8 cellular contexts compared by ENCODE assay signal in the genomic region with DNA sequence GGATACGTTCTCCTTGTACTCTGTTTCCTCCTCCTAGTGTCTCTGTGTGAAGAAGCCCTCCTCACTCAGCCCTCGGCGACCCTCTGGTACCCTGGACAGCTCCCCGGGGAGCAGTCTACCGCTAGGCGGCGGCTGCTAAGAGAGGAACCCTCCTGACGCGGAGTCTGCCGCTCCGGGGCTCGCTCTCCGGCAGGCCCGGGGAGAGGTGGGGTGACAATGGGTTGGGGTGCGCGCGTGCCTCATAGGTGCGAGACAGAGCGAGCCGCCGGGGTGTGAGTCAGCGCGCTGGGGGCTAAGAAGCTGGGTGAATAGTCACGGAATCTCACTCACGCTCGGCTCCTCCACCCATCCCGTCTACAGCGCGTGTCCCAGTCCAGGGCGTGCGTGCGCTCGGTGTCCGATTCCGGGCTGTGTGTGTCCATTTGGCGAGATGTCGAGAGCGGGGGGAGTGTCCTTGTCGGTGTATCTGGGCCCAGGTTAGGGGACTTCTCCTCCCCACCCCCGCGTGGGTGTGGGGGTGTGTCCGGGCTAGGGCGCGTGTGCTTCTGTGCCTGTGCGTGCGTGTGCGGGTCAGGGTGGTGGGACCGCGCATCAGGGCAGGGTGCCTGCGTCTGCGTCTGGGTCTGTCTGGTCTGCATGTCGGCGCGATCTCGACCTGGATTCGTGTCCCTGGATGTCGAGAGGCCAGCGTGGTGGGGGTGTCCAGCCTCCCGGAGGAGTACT. TPM values are rescaled to one million over a fixed set of nuclear protein-coding genes. Genes with fewer than 3 reads are reported as not detected.
A peak's percentile ranks its signal among the peaks of the same experiment; 100 is the strongest.
DNase-seq lines count a peak whose midpoint lies in the region; ATAC-seq and TF ChIP-seq lines count a peak whose summit lies in the region.

No MANE protein-coding gene starts in this region.

- intact Hi-C loops in ascending aorta (cut with DNase I) = loop anchor here (1.0 to 5.0 kb wide), 2 partner anchors 129 to 134 kb away; no protein-coding TSS in a partner anchor

- H3K4me1 ChIP-seq in HUES64 (ENCODE audit: insufficient read depth, low read length) = no peaks in the 10 kb centered on the region
- H3K4me1 ChIP-seq in ascending aorta = no peaks in the 10 kb centered on the region

- no peak overlapping the region for H3K9ac ChIP-seq in HUES64 (ENCODE audit: low read depth, low read length)

- peak; percentile 62 to 74 (median 66) for TF ChIP-seq CTCF in ascending aorta (IDR thresholded peaks at IDR 0.05)

- WGBS in HUES64 = 2% methylated on average over 59 of the region's 59 CpGs

- H3K9me3 ChIP-seq in HUES64 (ENCODE audit: insufficient read depth, low read depth, low read length) (no peaks in the 10 kb centered on the region), ascending aorta (no peaks in the 10 kb centered on the region), iPS-18c (ENCODE audit: control insufficient read depth, insufficient read depth, low read length) (peaks cover 2% of the 10 kb centered on the region)

- no peak overlapping the region for H3K27ac ChIP-seq in HUES64 (ENCODE audit: low read depth, low read length)
- H3K27ac ChIP-seq in ascending aorta = peak overlapping the region; percentile 31 to 61

- H3K4me3 ChIP-seq in HUES64 (ENCODE audit: low read length) = peak overlapping the region; percentile 54
- peak overlapping the region; percentile 58 to 70 for H3K4me3 ChIP-seq in ascending aorta
- H3K4me3 ChIP-seq in iPS-18c (ENCODE audit: insufficient read depth, low read depth, low read length) = peak overlapping the region; percentile 63

- ATAC-seq in HG02798 (IDR thresholded peaks at IDR 0.05; ENCODE audit: poor library complexity, unreplicated experiment) (no peak), HG03521 (IDR thresholded peaks at IDR 0.05; ENCODE audit: unreplicated experiment) (no peak)

- H3K27me3 ChIP-seq in HUES64 (ENCODE audit: insufficient read depth, low read length) = peaks cover 52% of the 10 kb centered on the region
- no peaks in the 10 kb centered on the region for H3K27me3 ChIP-seq in ascending aorta

- peak; percentile 76 for DNase-seq in AG20443 (ENCODE audit: low spot score)
- DNase-seq in ascending aorta (ENCODE audit: low spot score in 2 of 2) = peak in 1 of 2 donors; percentile 74
- DNase-seq in stimulated activated CD4-positive, alpha-beta T cell treated with anti-CD3 and anti-CD28 coated beads, Interleukin-12 subunit alpha, Interleukin-12 subunit beta, amount 100 ng/mL, for 4 hours = peak; percentile 17
- DNase-seq in stimulated activated naive CD4-positive, alpha-beta T cell (lab: John Stamatoyannopoulos, UW) = no peak

- H3K36me3 ChIP-seq in HUES64 (ENCODE audit: insufficient read depth, low read length) (no peaks in the 10 kb centered on the region), ascending aorta (no peaks in the 10 kb centered on the region)

RNA-seq across cellular contexts. Expression of gene HS3ST2, which starts 0.6 kb away (rescaled TPM):
- polyA plus RNA-seq in HUES64 (2013, experiment 1 of 2) = 1.2 TPM
- polyA plus RNA-seq in HUES64 (2013, experiment 2 of 2) = 0.63 TPM
- 9.0 TPM for total RNA-seq in ascending aorta

Comparison
In these comparisons a context has a peak if more than half of its experiments do, and no peak if none do; other contexts are left out.
1. DNase-seq: peak in AG20443 (single experiment) and stimulated activated CD4-positive, alpha-beta T cell treated with anti-CD3 and anti-CD28 coated beads, Interleukin-12 subunit alpha, Interleukin-12 subunit beta, amount 100 ng/mL, for 4 hours (single experiment); none in stimulated activated naive CD4-positive, alpha-beta T cell (0 of 6).
2. Peak in every context shown above with its lines, with median percentiles within 50 percentile points of each other: H3K4me3 ChIP-seq.